In genomic region chr7:32531402-32531801, GRCh38 we compare ENCODE assay signal across 14 cellular contexts. TPM values are rescaled to one million over a fixed set of nuclear protein-coding genes. Genes with fewer than 3 reads are reported as not detected.
DNase-seq lines count a peak whose midpoint lies in the region; ATAC-seq and TF ChIP-seq lines count a peak whose summit lies in the region.
"Had no signal": no experiment of that assay in that cellular context is flagged by ENCODE, and none has a peak within 500 bp of the region (broad histone marks: within the 10 kb centered on the region; RNA-seq: fewer than 3 reads in every experiment).

No MANE protein-coding gene starts in this region.

- no peak for TF ChIP-seq CTCF in CD8-positive, alpha-beta T cell (IDR thresholded peaks at IDR 0.05)
- no peak for TF ChIP-seq CTCF in uterus (IDR thresholded peaks at IDR 0.05)

- H3K27me3 Mint-ChIP-seq in CD8-positive, alpha-beta T cell (ENCODE audit: low read depth): no peaks in the 10 kb centered on the region
- H3K27me3 Mint-ChIP-seq: CD4-positive, alpha-beta memory T cell had no signal

- ATAC-seq in CD8-positive, alpha-beta T cell: no peak
- ATAC-seq: HCT116 had no signal

- no peak for TF ChIP-seq POLR2A in uterus (IDR thresholded peaks at IDR 0.05)

- H3K4me3 Mint-ChIP-seq in CD8-positive, alpha-beta T cell: no peak overlapping the region
- H3K4me3 Mint-ChIP-seq: CD4-positive, alpha-beta memory T cell; H9 had no signal

- H3K27ac ChIP-seq in Karpas-422 (ENCODE audit: low read length): no peak overlapping the region
- H3K27ac ChIP-seq in cingulate gyrus (ENCODE audit: low read depth, low read length): peak overlapping the region; percentile 47
- H3K27ac ChIP-seq in CD8-positive, alpha-beta T cell (ENCODE audit: low read depth, low read length): no peak overlapping the region
- no peak overlapping the region for H3K27ac ChIP-seq in uterus
- H3K27ac ChIP-seq: GM23248 had no signal

- no peaks in the 10 kb centered on the region; the same call in 1 of the 2 replicates for H3K9me2 ChIP-seq in Karpas-422 (replicated peaks; ENCODE audit: insufficient read depth, low read length)

- H3K4me3 ChIP-seq in H7 (ENCODE audit: insufficient read depth, low read depth, low read length) (no peak overlapping the region), Karpas-422 (ENCODE audit: low read length) (no peak overlapping the region), uterus (no peak overlapping the region)
- no peak overlapping the region for H3K4me3 ChIP-seq in CD8-positive, alpha-beta T cell (ENCODE audit: low read depth, low read length)
- H3K4me3 ChIP-seq: GM23248 had no signal

- H3K9me3 Mint-ChIP-seq in CD8-positive, alpha-beta T cell: no peaks in the 10 kb centered on the region
- H3K9me3 Mint-ChIP-seq: H9 had no signal

- no peak overlapping the region for H2AFZ ChIP-seq in Karpas-422 (ENCODE audit: low read length)
- H2AFZ ChIP-seq: GM23248 had no signal

- H3K27ac Mint-ChIP-seq in CD8-positive, alpha-beta T cell: no peak overlapping the region

- peaks cover 47% of the 10 kb centered on the region for H3K4me1 Mint-ChIP-seq in CD8-positive, alpha-beta T cell (ENCODE audit: low read depth)

- H4K20me1 ChIP-seq in Karpas-422 (ENCODE audit: insufficient read depth, low read depth, low read length): no peaks in the 10 kb centered on the region

- intact Hi-C loops in CD8-positive, alpha-beta T cell (cut with DNase I, micrococcal nuclease): no loop called here
- intact Hi-C loops in uterus (cut with DNase I; ENCODE audit: low total_unique reads): no loop called here

- DNase-seq in H7 (peak; percentile 23), Karpas-422 (peak; percentile 9), uterus (no peak), retina (no peak)
- no peak for DNase-seq in CD8-positive, alpha-beta T cell
- DNase-seq: C1 segment of cervical spinal cord; Caco-2; CD4-positive, alpha-beta memory T cell; DMS153; DND-41; GM23248; H9 had no signal

- no peak overlapping the region for H3K4me2 ChIP-seq in Karpas-422 (ENCODE audit: low read depth, low read length, poor library complexity, severe bottlenecking)

- POLR2A ChIA-PET in CD8-positive, alpha-beta T cell (lab: Charles Lee): interaction anchor here (0.6 kb wide), 1 partner anchor 569 kb away, joined by 4 read pairs; no protein-coding TSS in a partner anchor

- peaks cover 20% of the 10 kb centered on the region for H3K36me3 Mint-ChIP-seq in CD8-positive, alpha-beta T cell

- CTCF ChIA-PET in CD8-positive, alpha-beta T cell (lab: Charles Lee): no interaction called here

- H3K36me3 ChIP-seq in H7 (replicated peaks; ENCODE audit: control insufficient read depth, insufficient read depth, low read length) (no peaks in the 10 kb centered on the region), Karpas-422 (ENCODE audit: insufficient read depth, low read length) (no peaks in the 10 kb centered on the region), uterus (no peaks in the 10 kb centered on the region)
- peaks cover 8% of the 10 kb centered on the region for H3K36me3 ChIP-seq in CD8-positive, alpha-beta T cell (ENCODE audit: insufficient read depth, low read length)

- H3K9me3 ChIP-seq in Karpas-422 (ENCODE audit: low read length) (no peaks in the 10 kb centered on the region), uterus (no peaks in the 10 kb centered on the region)
- no peaks in the 10 kb centered on the region for H3K9me3 ChIP-seq in CD8-positive, alpha-beta T cell (ENCODE audit: low read length)
- H3K9me3 ChIP-seq: Caco-2 had no signal

- H3K27me3 ChIP-seq in H7 (ENCODE audit: control insufficient read depth, insufficient read depth, low read length) (no peaks in the 10 kb centered on the region), Karpas-422 (ENCODE audit: low read length) (no peaks in the 10 kb centered on the region), uterus (no peaks in the 10 kb centered on the region)
- H3K27me3 ChIP-seq in CD8-positive, alpha-beta T cell (ENCODE audit: insufficient read depth, low read length): no peaks in the 10 kb centered on the region

- H3K9ac ChIP-seq in Karpas-422 (ENCODE audit: low read length): no peak overlapping the region
- H3K9ac ChIP-seq: GM23248 had no signal

- peaks cover 98% of the 10 kb centered on the region for H3K79me2 ChIP-seq in Karpas-422 (ENCODE audit: low read length)

- H3K4me1 ChIP-seq in Karpas-422 (ENCODE audit: low read length) (no peaks in the 10 kb centered on the region), uterus (no peaks in the 10 kb centered on the region)
- H3K4me1 ChIP-seq in CD8-positive, alpha-beta T cell (ENCODE audit: insufficient read depth, low read length): peaks cover 4% of the 10 kb centered on the region
- H3K4me1 ChIP-seq: Caco-2 had no signal

RNA-seq across cellular contexts. Expression of gene AVL9, which starts 36.1 kb away (rescaled TPM):
- total RNA-seq in H7 (2014; rRNA removed; shearing (Covaris generic)): 35.3 and 50.1 TPM in 2 replicates
- 32.9 and 41.4 TPM in 2 replicates for total RNA-seq in Karpas-422 (2014; rRNA removed; shearing (Covaris generic); ENCODE audit: low replicate concordance)
- 10 to 100 TPM; 22.4 to 24.7 TPM for total RNA-seq in CD8-positive, alpha-beta T cell
- total RNA-seq in uterus: 10 to 100 TPM; 34.7 to 50.0 (median 38.5) TPM

RNA-seq across cellular contexts. Expression of gene LSM5, which starts 41.2 kb away (rescaled TPM):
- 41.6 and 48.3 TPM in 2 replicates for total RNA-seq in H7 (2014; rRNA removed; shearing (Covaris generic))
- 24.0 and 47.8 TPM in 2 replicates for total RNA-seq in Karpas-422 (2014; rRNA removed; shearing (Covaris generic); ENCODE audit: low replicate concordance)
- 10 to 100 TPM; 32.1 to 38.6 TPM for total RNA-seq in CD8-positive, alpha-beta T cell
- 10 to 100 TPM; 30.7 to 82.0 (median 50.0) TPM for total RNA-seq in uterus

Comparison
In these comparisons a context has a peak if more than half of its experiments do, and no peak if none do; other contexts are left out.
1. DNase-seq: peak in H7 (single experiment) and Karpas-422 (single experiment); none in CD8-positive, alpha-beta T cell (0 of 7), uterus (0 of 2) and retina (single experiment).